8 cellular contexts compared by ENCODE assay signal in the genomic region with DNA sequence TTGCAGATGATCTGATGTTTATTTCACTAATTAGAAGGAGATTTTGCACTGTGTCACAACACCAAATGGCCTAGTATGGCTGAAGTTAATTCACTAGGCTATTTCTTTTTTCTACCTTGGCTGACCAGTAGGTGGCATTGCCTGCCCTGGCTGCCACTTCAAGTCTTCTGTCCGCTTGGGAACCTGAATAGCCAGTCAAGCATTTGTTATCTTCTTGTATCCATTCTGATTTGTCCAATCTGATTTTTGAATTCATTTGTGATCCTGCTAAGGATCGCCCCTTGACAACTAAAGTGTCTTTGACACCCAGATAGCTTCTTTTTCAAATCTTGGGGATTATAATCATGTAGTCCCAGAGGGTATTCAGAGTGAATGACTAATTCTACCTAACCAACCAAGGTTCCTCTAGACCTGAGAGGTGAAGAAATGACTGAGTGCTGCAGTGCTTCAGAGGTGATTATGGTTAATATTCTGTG.
DNase-seq lines count a peak whose midpoint lies in the region; ATAC-seq, FAIRE-seq and TF ChIP-seq lines count a peak whose summit lies in the region.

No MANE protein-coding gene starts in this region.

- H3K9me3 ChIP-seq in PC-3 (ENCODE audit: low read length), result no peaks in the 10 kb centered on the region
- H3K9me3 ChIP-seq in GM12878 (replicated peaks; ENCODE audit: control insufficient read depth, insufficient read depth, low read length), result no peaks in the 10 kb centered on the region

- WGBS in GM12878 (ENCODE audit: insufficient coverage, insufficient replicate concordance, low lambda C conversion rate, missing lambda C conversion rate), result 4% methylated on average over 2 of the region's 2 CpGs

- no peaks in the 10 kb centered on the region for H3K9me2 ChIP-seq in PC-3 (replicated peaks; ENCODE audit: low read length)

- peaks cover 17% of the 10 kb centered on the region for H3K27me3 Mint-ChIP-seq in activated T-cell treated with anti-CD3 and anti-CD28 coated beads, Interleukin-2, amount 50 U/mL, for 4 hours (ENCODE audit: low read depth)

- peak; percentile 97 for TF ChIP-seq CTCF in PC-3 (conservative IDR thresholded peaks at IDR 0.05; ENCODE audit: low read depth, low read length)
- peak; percentile 83 to 88 (median 87) for TF ChIP-seq CTCF in GM12878 (IDR thresholded peaks at IDR 0.05 in 2 of 3, conservative IDR thresholded peaks at IDR 0.05 in 1 of 3; ENCODE audit: control insufficient read depth in 2 of 3, extremely low read depth in 1 of 3, insufficient read depth in 1 of 3, low read depth in 3 of 3, low read length in 3 of 3)

- RAD21 ChIA-PET in GM12878 (lab: Charles Lee; ENCODE audit: unreplicated experiment), result interaction anchor here (1.0 to 3.9 kb wide), 8 partner anchors 8 to 531 kb away, joined by 3 to 25 read pairs (median 5); no protein-coding TSS in a partner anchor

- H3K4me2 ChIP-seq in PC-3 (ENCODE audit: low read length) (no peak overlapping the region), GM12878 (ENCODE audit: control insufficient read depth, insufficient read depth) (no peak overlapping the region)

- H4K20me1 ChIP-seq in PC-3 (ENCODE audit: low read length) (no peaks in the 10 kb centered on the region), GM12878 (ENCODE audit: control insufficient read depth, insufficient read depth) (no peaks in the 10 kb centered on the region)

- peak; percentile 85 for TF ChIP-seq RAD21 in GM12878 (IDR thresholded peaks at IDR 0.05; ENCODE audit: insufficient read depth, low read depth, low read length)

- H2AFZ ChIP-seq in PC-3 (ENCODE audit: low read length), result peak overlapping the region; percentile 29
- H2AFZ ChIP-seq in GM12878 (ENCODE audit: control insufficient read depth, low read depth, low read length), result no peak overlapping the region

- no peaks in the 10 kb centered on the region for H3K9me3 Mint-ChIP-seq in activated T-cell treated with anti-CD3 and anti-CD28 coated beads, Interleukin-2, amount 50 U/mL, for 4 hours

- POLR2A ChIA-PET in PC-3 (lab: Charles Lee; ENCODE audit: unreplicated experiment) (no interaction called here), GM12878 (lab: Charles Lee) (no interaction called here)

- FAIRE-seq in GM12878 (lab: Jason Lieb, UNC), result peak; percentile 56

- H3K27me3 ChIP-seq in PC-3 (ENCODE audit: low read length) (no peaks in the 10 kb centered on the region), GM12878 (replicated peaks in 1 of 2; ENCODE audit: control insufficient read depth in 2 of 2, insufficient read depth in 2 of 2, low read length in 1 of 2) (no peaks in the 10 kb centered on the region)

- no TSS peak for BruUV-seq in PC-3 (replicated peaks; lab: Mats Ljungman, UMichigan)
- BruUV-seq in GM12878 (replicated peaks; lab: Mats Ljungman, UMichigan), result no TSS peak

- in situ Hi-C loops in GM12878 (cut with MboI), result no loop called here

- H3K36me3 ChIP-seq in PC-3 (ENCODE audit: low read depth, low read length), result no peaks in the 10 kb centered on the region
- H3K36me3 ChIP-seq in GM12878 (ENCODE audit: control insufficient read depth in 2 of 2, insufficient read depth in 2 of 2, low read length in 1 of 2), result no peaks in the 10 kb centered on the region

- H3K79me2 ChIP-seq in PC-3 (ENCODE audit: low read length) (no peaks in the 10 kb centered on the region), GM12878 (ENCODE audit: control insufficient read depth, insufficient read depth, low read length) (no peaks in the 10 kb centered on the region)

- no peaks in the 10 kb centered on the region for H3K36me3 Mint-ChIP-seq in activated T-cell treated with anti-CD3 and anti-CD28 coated beads, Interleukin-2, amount 50 U/mL, for 4 hours (ENCODE audit: insufficient read depth)

- H3K4me3 Mint-ChIP-seq in activated T-cell treated with anti-CD3 and anti-CD28 coated beads, Interleukin-2, amount 50 U/mL, for 4 hours, result no peak overlapping the region

- intact Hi-C loops in PC-3 (cut with micrococcal nuclease) (loop anchor here (1.0 to 2.0 kb wide), 7 partner anchors 92 to 462 kb away; no protein-coding TSS in a partner anchor), GM12878 (cut with micrococcal nuclease; ENCODE audit: unreplicated experiment) (loop anchor here (1.0 to 5.0 kb wide), 3 partner anchors 187 to 532 kb away; no protein-coding TSS in a partner anchor)

- no peak for TF ChIP-seq EP300 in GM12878 (IDR thresholded peaks at IDR 0.05; ENCODE audit: borderline replicate concordance in 1 of 2, control insufficient read depth in 1 of 2, low read depth in 2 of 2, low read length in 2 of 2)

- DNase-seq in activated T-cell treated with anti-CD3 and anti-CD28 coated beads, Interleukin-2, amount 50 U/mL, for 4 hours, result no peak
- DNase-seq in activated T-cell treated with anti-CD3 and anti-CD28 coated beads, Interleukin-2, amount 50 U/mL, for 1 hour, result no peak
- peak; percentile 27 for DNase-seq in HuH-7 (ENCODE audit: low spot score)
- DNase-seq in PC-3, result peak; percentile 85
- DNase-seq in GM12878 (ENCODE audit: low read depth, low spot score), result no peak
- DNase-seq in iPS-NIHi11 (ENCODE audit: low spot score), result peak; percentile 69
- peak; percentile 44 for DNase-seq in smooth muscle cell of the brain vasculature (ENCODE audit: low read depth, low spot score)

- peak overlapping the region; percentile 61 for H3K27ac ChIP-seq in PC-3 (ENCODE audit: low read length)
- H3K27ac ChIP-seq in GM12878 (ENCODE audit: control insufficient read depth, insufficient read depth), result no peak overlapping the region

- H3K9ac ChIP-seq in PC-3 (ENCODE audit: low read length), result peak overlapping the region; percentile 24
- no peak overlapping the region for H3K9ac ChIP-seq in GM12878 (ENCODE audit: control insufficient read depth, insufficient read depth, low read length)

- CTCF ChIA-PET in PC-3 (lab: Charles Lee) (interaction anchor here (0.6 kb wide), 1 partner anchor 462 kb away, joined by 3 read pairs; no protein-coding TSS in a partner anchor), GM12878 (lab: Yijun Ruan, JAX) (interaction anchor here (0.6 to 9.3 kb wide), 19 partner anchors 8 to 758 kb away, joined by 3 to 112 read pairs (median 5); partner anchors contain the start of gene IFI44L)

- SMC1A ChIA-PET in GM12878 (lab: Charles Lee; ENCODE audit: uncharacterized antibody, unreplicated experiment), result interaction anchor here (0.9 to 3.6 kb wide), 11 partner anchors 13 to 531 kb away, joined by 3 to 23 read pairs (median 5); partner anchors contain the start of genes IFI44L and PTGFR

- H3K4me1 ChIP-seq in PC-3 (ENCODE audit: insufficient read depth, low read length), result peaks cover 35% of the 10 kb centered on the region
- H3K4me1 ChIP-seq in GM12878 (ENCODE audit: control insufficient read depth, insufficient read depth, low read length), result peaks cover 16% of the 10 kb centered on the region

- no peak for TF ChIP-seq POLR2A in GM12878 (IDR thresholded peaks at IDR 0.05; ENCODE audit: low read depth, low read length)

- no peak overlapping the region for H3K4me3 ChIP-seq in PC-3 (ENCODE audit: low read length)
- H3K4me3 ChIP-seq in GM12878, result no peak overlapping the region

- no peaks in the 10 kb centered on the region for H3F3A ChIP-seq in PC-3 (ENCODE audit: low read length, unreplicated experiment)

- peaks cover 14% of the 10 kb centered on the region for H3K4me1 Mint-ChIP-seq in activated T-cell treated with anti-CD3 and anti-CD28 coated beads, Interleukin-2, amount 50 U/mL, for 4 hours (ENCODE audit: low read depth)

- peak; percentile 37 to 56 for ATAC-seq in activated T-cell treated with anti-CD3 and anti-CD28 coated beads, Interleukin-2, amount 50 U/mL, for 4 hours
- ATAC-seq in GM21786 (IDR thresholded peaks at IDR 0.05; ENCODE audit: unreplicated experiment) (peak; percentile 68), PC-3 (peak; percentile 74), GM12878 (peak; percentile 85)

TF ChIP-seq in GM12878, 131 proteins besides CTCF, POLR2A, EP300 and RAD21:
- TF ChIP-seq SMARCA5 (IDR thresholded peaks at IDR 0.05) (0 out of 2 replicates have a peak, but pooled peaks have one; percentile 44), ZNF207 (IDR thresholded peaks at IDR 0.05; ENCODE audit: borderline replicate concordance) (no peak), SMC3 (IDR thresholded peaks at IDR 0.05; ENCODE audit: borderline replicate concordance, low read length) (peak; percentile 62; the same call in 1 of the 2 replicates), YY1 (IDR thresholded peaks at IDR 0.05; ENCODE audit: low read depth, low read length) (peak; percentile 67; the same call in 1 of the 2 replicates), ZNF24 (IDR thresholded peaks at IDR 0.05) (peak; percentile 63; the same call in 1 of the 2 replicates)

Comparison
In these comparisons a context has a peak if more than half of its experiments do, and no peak if none do; other contexts are left out.
1. DNase-seq: peak in HuH-7 (single experiment), PC-3 (single experiment), iPS-NIHi11 (single experiment) and smooth muscle cell of the brain vasculature (single experiment); none in activated T-cell treated with anti-CD3 and anti-CD28 coated beads, Interleukin-2, amount 50 U/mL, for 4 hours (single experiment), activated T-cell treated with anti-CD3 and anti-CD28 coated beads, Interleukin-2, amount 50 U/mL, for 1 hour (single experiment) and GM12878 (single experiment).
2. Peak in every context shown above with its lines, with median percentiles within 50 percentile points of each other: ATAC-seq.